In the genomic region with DNA sequence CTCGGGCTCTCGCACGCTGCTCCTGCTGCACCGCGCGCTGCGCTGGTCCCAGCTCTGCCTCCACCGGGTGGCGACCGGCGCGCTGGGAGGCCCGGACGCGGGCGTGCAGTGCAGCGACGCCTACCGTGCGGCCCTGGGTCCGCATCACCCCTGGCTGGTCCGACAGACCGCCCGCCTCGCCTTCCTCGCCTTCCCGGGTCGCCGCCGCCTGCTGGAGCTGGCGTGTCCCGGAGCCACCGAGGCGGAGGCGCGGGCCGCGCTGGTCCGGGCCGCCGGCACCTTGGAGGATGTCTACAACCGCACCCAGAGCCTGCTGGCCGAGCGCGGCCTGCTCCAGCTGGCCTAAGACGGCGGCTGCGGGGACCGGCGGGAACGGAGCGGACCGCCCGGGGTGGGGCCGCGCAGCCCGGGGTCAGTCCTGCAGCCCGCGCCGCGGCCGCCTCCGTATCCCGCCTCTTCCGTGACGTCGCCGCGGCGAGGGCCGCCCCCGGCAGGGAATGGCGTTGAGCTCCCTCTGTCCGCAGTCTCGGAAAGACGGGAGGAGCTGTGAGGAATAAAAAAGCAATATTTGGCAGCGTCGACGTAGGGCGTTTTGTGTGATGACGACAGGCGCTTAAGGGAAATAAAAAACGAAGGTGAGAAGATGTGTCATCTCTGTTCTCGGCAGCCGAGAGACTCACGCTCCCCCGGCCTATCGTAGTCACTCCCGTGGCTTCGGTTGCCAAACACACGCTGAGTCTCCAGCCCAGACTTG, we compare ENCODE assay signal across 1 cellular context.
TF ChIP-seq lines count a peak whose summit lies in the region.

No MANE protein-coding gene starts in this region.

TF ChIP-seq in HepG2, 621 proteins besides CTCF, POLR2A, EP300 and RAD21 (continued from another document and continues in another):
- TF ChIP-seq, protein P1, sequence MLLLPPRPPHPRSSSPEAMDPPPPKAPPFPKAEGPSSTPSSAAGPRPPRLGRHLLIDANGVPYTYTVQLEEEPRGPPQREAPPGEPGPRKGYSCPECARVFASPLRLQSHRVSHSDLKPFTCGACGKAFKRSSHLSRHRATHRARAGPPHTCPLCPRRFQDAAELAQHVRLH (CRISPR knock-in tag; IDR thresholded peaks at IDR 0.05; ENCODE audit: borderline replicate concordance, low read depth), result no peak
- TF ChIP-seq, protein P2, sequence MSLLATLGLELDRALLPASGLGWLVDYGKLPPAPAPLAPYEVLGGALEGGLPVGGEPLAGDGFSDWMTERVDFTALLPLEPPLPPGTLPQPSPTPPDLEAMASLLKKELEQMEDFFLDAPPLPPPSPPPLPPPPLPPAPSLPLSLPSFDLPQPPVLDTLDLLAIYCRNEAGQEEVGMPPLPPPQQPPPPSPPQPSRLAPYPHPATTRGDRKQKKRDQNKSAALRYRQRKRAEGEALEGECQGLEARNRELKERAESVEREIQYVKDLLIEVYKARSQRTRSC (CRISPR knock-in tag; IDR thresholded peaks at IDR 0.05; ENCODE audit: low read depth), result no peak
- TF ChIP-seq ZNF552 (CRISPR knock-in tag; IDR thresholded peaks at IDR 0.05; ENCODE audit: borderline replicate concordance) (no peak; the same call in 1 of the 2 replicates), HMG20B (CRISPR knock-in tag; conservative IDR thresholded peaks at IDR 0.05) (no peak), ZBTB7A (CRISPR knock-in tag; IDR thresholded peaks at IDR 0.05) (peak; percentile 48; the same call in 1 of the 2 replicates), RCOR2 (CRISPR knock-in tag; IDR thresholded peaks at IDR 0.05) (no peak), ZNF558 (CRISPR knock-in tag; IDR thresholded peaks at IDR 0.05; ENCODE audit: borderline replicate concordance) (peak; percentile 65; the same call in 1 of the 2 replicates), CCDC6 (CRISPR knock-in tag; IDR thresholded peaks at IDR 0.05) (peak; percentile 94), KAT2B (IDR thresholded peaks at IDR 0.05; ENCODE audit: borderline replicate concordance, low read depth, low read length) (no peak), ZNF841 (CRISPR knock-in tag; IDR thresholded peaks at IDR 0.05; ENCODE audit: borderline replicate concordance) (peak; percentile 87; the same call in 1 of the 2 replicates), ZNF589 (CRISPR knock-in tag; conservative IDR thresholded peaks at IDR 0.05) (peak; percentile 95), MED8 (CRISPR knock-in tag; IDR thresholded peaks at IDR 0.05; ENCODE audit: insufficient replicate concordance) (peak; percentile 6), SIN3A (IDR thresholded peaks at IDR 0.05; ENCODE audit: borderline replicate concordance, low read depth, low read length) (0 out of 2 replicates have a peak, but pooled peaks have one; percentile 50), ZNF331 (CRISPR knock-in tag; IDR thresholded peaks at IDR 0.05) (peak; percentile 54; the same call in 1 of the 2 replicates), ZNF709 (CRISPR knock-in tag; IDR thresholded peaks at IDR 0.05) (peak; percentile 91), ZNF343 (CRISPR knock-in tag; IDR thresholded peaks at IDR 0.05) (peak; percentile 22; the same call in 1 of the 2 replicates), FOXM1 (CRISPR knock-in tag; IDR thresholded peaks at IDR 0.05) (0 out of 2 replicates have a peak, but pooled peaks have one; percentile 45), HNRNPH1 (optimal IDR thresholded peaks at IDR 0.05; ENCODE audit: low read depth, low read length) (no peak), NONO (IDR thresholded peaks at IDR 0.05) (no peak), NONO (CRISPR knock-in tag; conservative IDR thresholded peaks at IDR 0.05) (peak; percentile 87), TEAD3 (CRISPR knock-in tag; optimal IDR thresholded peaks at IDR 0.05; ENCODE audit: borderline replicate concordance) (peak; percentile 28), ZNF337 (CRISPR knock-in tag; IDR thresholded peaks at IDR 0.05; ENCODE audit: borderline replicate concordance, low read depth) (no peak), ZBTB38 (CRISPR knock-in tag; IDR thresholded peaks at IDR 0.05) (peak; percentile 85), HIVEP1 (CRISPR knock-in tag; IDR thresholded peaks at IDR 0.05) (no peak), KAT7 (CRISPR knock-in tag; IDR thresholded peaks at IDR 0.05; ENCODE audit: borderline replicate concordance) (0 out of 2 replicates have a peak, but pooled peaks have one; percentile 64), MYNN (CRISPR knock-in tag; IDR thresholded peaks at IDR 0.05; ENCODE audit: low read depth) (no peak), ZNF761 (CRISPR knock-in tag; conservative IDR thresholded peaks at IDR 0.05) (peak; percentile 84; the same call in 1 of the 2 replicates), ZNF235 (CRISPR knock-in tag; IDR thresholded peaks at IDR 0.05; ENCODE audit: borderline replicate concordance) (0 out of 2 replicates have a peak, but pooled peaks have one; percentile 47), PPARG (CRISPR knock-in tag; conservative IDR thresholded peaks at IDR 0.05) (peak; percentile 30; the same call in 1 of the 2 replicates), SIX1 (CRISPR knock-in tag; IDR thresholded peaks at IDR 0.05; ENCODE audit: borderline replicate concordance) (no peak)
- TF ChIP-seq, protein P3, sequence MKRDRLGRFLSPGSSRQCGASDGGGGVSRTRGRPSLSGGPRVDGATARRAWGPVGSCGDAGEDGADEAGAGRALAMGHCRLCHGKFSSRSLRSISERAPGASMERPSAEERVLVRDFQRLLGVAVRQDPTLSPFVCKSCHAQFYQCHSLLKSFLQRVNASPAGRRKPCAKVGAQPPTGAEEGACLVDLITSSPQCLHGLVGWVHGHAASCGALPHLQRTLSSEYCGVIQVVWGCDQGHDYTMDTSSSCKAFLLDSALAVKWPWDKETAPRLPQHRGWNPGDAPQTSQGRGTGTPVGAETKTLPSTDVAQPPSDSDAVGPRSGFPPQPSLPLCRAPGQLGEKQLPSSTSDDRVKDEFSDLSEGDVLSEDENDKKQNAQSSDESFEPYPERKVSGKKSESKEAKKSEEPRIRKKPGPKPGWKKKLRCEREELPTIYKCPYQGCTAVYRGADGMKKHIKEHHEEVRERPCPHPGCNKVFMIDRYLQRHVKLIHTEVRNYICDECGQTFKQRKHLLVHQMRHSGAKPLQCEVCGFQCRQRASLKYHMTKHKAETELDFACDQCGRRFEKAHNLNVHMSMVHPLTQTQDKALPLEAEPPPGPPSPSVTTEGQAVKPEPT (CRISPR knock-in tag; IDR thresholded peaks at IDR 0.05; ENCODE audit: low read depth), result 0 out of 2 replicates have a peak, but pooled peaks have one; percentile 39
- TF ChIP-seq, protein P4, sequence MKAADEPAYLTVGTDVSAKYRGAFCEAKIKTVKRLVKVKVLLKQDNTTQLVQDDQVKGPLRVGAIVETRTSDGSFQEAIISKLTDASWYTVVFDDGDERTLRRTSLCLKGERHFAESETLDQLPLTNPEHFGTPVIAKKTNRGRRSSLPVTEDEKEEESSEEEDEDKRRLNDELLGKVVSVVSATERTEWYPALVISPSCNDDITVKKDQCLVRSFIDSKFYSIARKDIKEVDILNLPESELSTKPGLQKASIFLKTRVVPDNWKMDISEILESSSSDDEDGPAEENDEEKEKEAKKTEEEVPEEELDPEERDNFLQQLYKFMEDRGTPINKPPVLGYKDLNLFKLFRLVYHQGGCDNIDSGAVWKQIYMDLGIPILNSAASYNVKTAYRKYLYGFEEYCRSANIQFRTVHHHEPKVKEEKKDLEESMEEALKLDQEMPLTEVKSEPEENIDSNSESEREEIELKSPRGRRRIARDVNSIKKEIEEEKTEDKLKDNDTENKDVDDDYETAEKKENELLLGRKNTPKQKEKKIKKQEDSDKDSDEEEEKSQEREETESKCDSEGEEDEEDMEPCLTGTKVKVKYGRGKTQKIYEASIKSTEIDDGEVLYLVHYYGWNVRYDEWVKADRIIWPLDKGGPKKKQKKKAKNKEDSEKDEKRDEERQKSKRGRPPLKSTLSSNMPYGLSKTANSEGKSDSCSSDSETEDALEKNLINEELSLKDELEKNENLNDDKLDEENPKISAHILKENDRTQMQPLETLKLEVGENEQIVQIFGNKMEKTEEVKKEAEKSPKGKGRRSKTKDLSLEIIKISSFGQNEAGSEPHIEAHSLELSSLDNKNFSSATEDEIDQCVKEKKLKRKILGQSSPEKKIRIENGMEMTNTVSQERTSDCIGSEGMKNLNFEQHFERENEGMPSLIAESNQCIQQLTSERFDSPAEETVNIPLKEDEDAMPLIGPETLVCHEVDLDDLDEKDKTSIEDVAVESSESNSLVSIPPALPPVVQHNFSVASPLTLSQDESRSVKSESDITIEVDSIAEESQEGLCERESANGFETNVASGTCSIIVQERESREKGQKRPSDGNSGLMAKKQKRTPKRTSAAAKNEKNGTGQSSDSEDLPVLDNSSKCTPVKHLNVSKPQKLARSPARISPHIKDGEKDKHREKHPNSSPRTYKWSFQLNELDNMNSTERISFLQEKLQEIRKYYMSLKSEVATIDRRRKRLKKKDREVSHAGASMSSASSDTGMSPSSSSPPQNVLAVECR (CRISPR knock-in tag; IDR thresholded peaks at IDR 0.05; ENCODE audit: borderline replicate concordance), result peak; percentile 80; the same call in 1 of the 2 replicates
- TF ChIP-seq, protein P5, sequence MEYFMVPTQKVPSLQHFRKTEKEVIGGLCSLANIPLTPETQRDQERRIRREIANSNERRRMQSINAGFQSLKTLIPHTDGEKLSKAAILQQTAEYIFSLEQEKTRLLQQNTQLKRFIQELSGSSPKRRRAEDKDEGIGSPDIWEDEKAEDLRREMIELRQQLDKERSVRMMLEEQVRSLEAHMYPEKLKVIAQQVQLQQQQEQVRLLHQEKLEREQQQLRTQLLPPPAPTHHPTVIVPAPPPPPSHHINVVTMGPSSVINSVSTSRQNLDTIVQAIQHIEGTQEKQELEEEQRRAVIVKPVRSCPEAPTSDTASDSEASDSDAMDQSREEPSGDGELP (IDR thresholded peaks at IDR 0.05; ENCODE audit: borderline replicate concordance, low read depth), result peak; percentile 11; the same call in 1 of the 2 replicates
- TF ChIP-seq, protein P6, sequence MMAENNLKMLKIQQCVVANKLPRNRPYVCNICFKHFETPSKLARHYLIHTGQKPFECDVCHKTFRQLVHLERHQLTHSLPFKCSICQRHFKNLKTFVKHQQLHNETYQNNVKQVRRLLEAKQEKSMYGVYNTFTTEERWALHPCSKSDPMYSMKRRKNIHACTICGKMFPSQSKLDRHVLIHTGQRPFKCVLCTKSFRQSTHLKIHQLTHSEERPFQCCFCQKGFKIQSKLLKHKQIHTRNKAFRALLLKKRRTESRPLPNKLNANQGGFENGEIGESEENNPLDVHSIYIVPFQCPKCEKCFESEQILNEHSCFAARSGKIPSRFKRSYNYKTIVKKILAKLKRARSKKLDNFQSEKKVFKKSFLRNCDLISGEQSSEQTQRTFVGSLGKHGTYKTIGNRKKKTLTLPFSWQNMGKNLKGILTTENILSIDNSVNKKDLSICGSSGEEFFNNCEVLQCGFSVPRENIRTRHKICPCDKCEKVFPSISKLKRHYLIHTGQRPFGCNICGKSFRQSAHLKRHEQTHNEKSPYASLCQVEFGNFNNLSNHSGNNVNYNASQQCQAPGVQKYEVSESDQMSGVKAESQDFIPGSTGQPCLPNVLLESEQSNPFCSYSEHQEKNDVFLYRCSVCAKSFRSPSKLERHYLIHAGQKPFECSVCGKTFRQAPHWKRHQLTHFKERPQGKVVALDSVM (CRISPR knock-in tag; IDR thresholded peaks at IDR 0.05), result peak; percentile 88
- TF ChIP-seq, protein P7, sequence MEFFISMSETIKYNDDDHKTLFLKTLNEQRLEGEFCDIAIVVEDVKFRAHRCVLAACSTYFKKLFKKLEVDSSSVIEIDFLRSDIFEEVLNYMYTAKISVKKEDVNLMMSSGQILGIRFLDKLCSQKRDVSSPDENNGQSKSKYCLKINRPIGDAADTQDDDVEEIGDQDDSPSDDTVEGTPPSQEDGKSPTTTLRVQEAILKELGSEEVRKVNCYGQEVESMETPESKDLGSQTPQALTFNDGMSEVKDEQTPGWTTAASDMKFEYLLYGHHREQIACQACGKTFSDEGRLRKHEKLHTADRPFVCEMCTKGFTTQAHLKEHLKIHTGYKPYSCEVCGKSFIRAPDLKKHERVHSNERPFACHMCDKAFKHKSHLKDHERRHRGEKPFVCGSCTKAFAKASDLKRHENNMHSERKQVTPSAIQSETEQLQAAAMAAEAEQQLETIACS (CRISPR knock-in tag; IDR thresholded peaks at IDR 0.05), result peak; percentile 43; the same call in 1 of the 2 replicates
- TF ChIP-seq, protein P8, sequence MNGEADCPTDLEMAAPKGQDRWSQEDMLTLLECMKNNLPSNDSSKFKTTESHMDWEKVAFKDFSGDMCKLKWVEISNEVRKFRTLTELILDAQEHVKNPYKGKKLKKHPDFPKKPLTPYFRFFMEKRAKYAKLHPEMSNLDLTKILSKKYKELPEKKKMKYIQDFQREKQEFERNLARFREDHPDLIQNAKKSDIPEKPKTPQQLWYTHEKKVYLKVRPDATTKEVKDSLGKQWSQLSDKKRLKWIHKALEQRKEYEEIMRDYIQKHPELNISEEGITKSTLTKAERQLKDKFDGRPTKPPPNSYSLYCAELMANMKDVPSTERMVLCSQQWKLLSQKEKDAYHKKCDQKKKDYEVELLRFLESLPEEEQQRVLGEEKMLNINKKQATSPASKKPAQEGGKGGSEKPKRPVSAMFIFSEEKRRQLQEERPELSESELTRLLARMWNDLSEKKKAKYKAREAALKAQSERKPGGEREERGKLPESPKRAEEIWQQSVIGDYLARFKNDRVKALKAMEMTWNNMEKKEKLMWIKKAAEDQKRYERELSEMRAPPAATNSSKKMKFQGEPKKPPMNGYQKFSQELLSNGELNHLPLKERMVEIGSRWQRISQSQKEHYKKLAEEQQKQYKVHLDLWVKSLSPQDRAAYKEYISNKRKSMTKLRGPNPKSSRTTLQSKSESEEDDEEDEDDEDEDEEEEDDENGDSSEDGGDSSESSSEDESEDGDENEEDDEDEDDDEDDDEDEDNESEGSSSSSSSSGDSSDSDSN (CRISPR knock-in tag; IDR thresholded peaks at IDR 0.05), result peak; percentile 98
- TF ChIP-seq, protein P9, sequence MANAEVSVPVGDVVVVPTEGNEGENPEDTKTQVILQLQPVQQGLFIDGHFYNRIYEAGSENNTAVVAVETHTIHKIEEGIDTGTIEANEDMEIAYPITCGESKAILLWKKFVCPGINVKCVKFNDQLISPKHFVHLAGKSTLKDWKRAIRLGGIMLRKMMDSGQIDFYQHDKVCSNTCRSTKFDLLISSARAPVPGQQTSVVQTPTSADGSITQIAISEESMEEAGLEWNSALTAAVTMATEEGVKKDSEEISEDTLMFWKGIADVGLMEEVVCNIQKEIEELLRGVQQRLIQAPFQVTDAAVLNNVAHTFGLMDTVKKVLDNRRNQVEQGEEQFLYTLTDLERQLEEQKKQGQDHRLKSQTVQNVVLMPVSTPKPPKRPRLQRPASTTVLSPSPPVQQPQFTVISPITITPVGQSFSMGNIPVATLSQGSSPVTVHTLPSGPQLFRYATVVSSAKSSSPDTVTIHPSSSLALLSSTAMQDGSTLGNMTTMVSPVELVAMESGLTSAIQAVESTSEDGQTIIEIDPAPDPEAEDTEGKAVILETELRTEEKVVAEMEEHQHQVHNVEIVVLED (CRISPR knock-in tag; IDR thresholded peaks at IDR 0.05; ENCODE audit: borderline replicate concordance), result no peak
